Comparison of ENCODE assay signal across 22 cellular contexts in genomic region chr7:135929249-135929648, GRCh38. TPM values are rescaled to one million over a fixed set of nuclear protein-coding genes. Genes with fewer than 3 reads are reported as not detected.
DNase-seq lines count a peak whose midpoint lies in the region; ATAC-seq and TF ChIP-seq lines count a peak whose summit lies in the region.
"Had no signal": no experiment of that assay in that cellular context is flagged by ENCODE, and none has a peak within 500 bp of the region (broad histone marks: within the 10 kb centered on the region; RNA-seq: fewer than 3 reads in every experiment).

No MANE protein-coding gene starts in this region.

- TF ChIP-seq RAD21 in SK-N-SH (IDR thresholded peaks at IDR 0.05; ENCODE audit: low read length), result no peak

- H3K27ac Mint-ChIP-seq in endodermal cell (no peak overlapping the region), nephron (peak overlapping the region; percentile 92 to 95 (median 93))
- H3K27ac Mint-ChIP-seq: activated naive CD4-positive, alpha-beta T cell treated with anti-CD3 and anti-CD28 coated beads, Interleukin-2, amount 10 ng/mL, durations not matched to agents 7 days and 5 days had no signal

- H3K4me3 Mint-ChIP-seq in endodermal cell (peak overlapping the region; percentile 29), nephron (peak overlapping the region in 1 of 3 experiments; percentile 62)
- H3K4me3 Mint-ChIP-seq: activated naive CD4-positive, alpha-beta T cell treated with anti-CD3 and anti-CD28 coated beads, Interleukin-2, amount 10 ng/mL, durations not matched to agents 7 days and 5 days; stimulated activated naive B cell treated with anti-CD40 and anti-IgM and Interleukin-4, amounts not matched to agents 10 μg/mL and 1 μg/mL and 100 μg/mL, for 72 hours had no signal

- CTCF ChIA-PET in SK-N-SH (lab: Yijun Ruan, JAX) (interaction anchor here (0.7 to 1.5 kb wide), 3 partner anchors 10 to 128 kb away, joined by 3 to 7 read pairs (median 4); no protein-coding TSS in a partner anchor), HEK293 (lab: Yijun Ruan, JAX) (interaction anchor here (0.7 kb wide), 1 partner anchor 126 kb away, joined by 3 read pairs; no protein-coding TSS in a partner anchor)

- peaks cover 23 to 35% of the 10 kb centered on the region in 2 experiments for H3K4me1 ChIP-seq in SK-N-SH (ENCODE audit: control insufficient read depth in 1 of 2, insufficient read depth in 2 of 2, low read depth in 1 of 2, low read length in 1 of 2)
- H3K4me1 ChIP-seq in HEK293 (ENCODE audit: control insufficient read depth, insufficient read depth, low read length), result no peaks in the 10 kb centered on the region; the same call in 1 of the 2 replicates
- peaks cover 24% of the 10 kb centered on the region for H3K4me1 ChIP-seq in endodermal cell (ENCODE audit: control insufficient read depth, insufficient read depth, low read length)
- H3K4me1 ChIP-seq in psoas muscle, result peaks cover 35% of the 10 kb centered on the region

- no peak for TF ChIP-seq EP300 in SK-N-SH (IDR thresholded peaks at IDR 0.05; ENCODE audit: borderline replicate concordance in 1 of 2, low read depth in 1 of 2, low read length in 1 of 2)

- H3K9me3 ChIP-seq in SK-N-SH (no peaks in the 10 kb centered on the region), HEK293 (ENCODE audit: control insufficient read depth, insufficient read depth, low read depth, low read length) (no peaks in the 10 kb centered on the region), endodermal cell (ENCODE audit: control insufficient read depth, low read length) (no peaks in the 10 kb centered on the region), psoas muscle (no peaks in the 10 kb centered on the region)

- no peak overlapping the region for H3K4me3 ChIP-seq in SK-N-SH (ENCODE audit: low read depth in 2 of 2, low read length in 1 of 2)
- H3K4me3 ChIP-seq in HEK293 (ENCODE audit: low read depth, low read length), result no peak overlapping the region
- no peak overlapping the region for H3K4me3 ChIP-seq in endodermal cell (ENCODE audit: low read length)
- no peak overlapping the region for H3K4me3 ChIP-seq in psoas muscle

- intact Hi-C loops in posterior cingulate gyrus (cut with DNase I), result no loop called here
- intact Hi-C loops in psoas muscle (cut with DNase I), result no loop called here

- H3K36me3 ChIP-seq in SK-N-SH (replicated peaks in 1 of 2; ENCODE audit: control insufficient read depth in 1 of 2, insufficient read depth in 2 of 2, low read length in 1 of 2) (peaks cover 14 to 36% of the 10 kb centered on the region in 2 experiments), HEK293 (ENCODE audit: control insufficient read depth in 2 of 2, insufficient read depth in 1 of 2, low read length in 2 of 2) (peaks cover 0 to 19% of the 10 kb centered on the region in 2 experiments; a peak in 1 of 3 replicates), endodermal cell (ENCODE audit: control insufficient read depth, insufficient read depth, low read length) (peaks cover 31% of the 10 kb centered on the region), psoas muscle (ENCODE audit: insufficient read depth in 1 of 2, low read depth in 1 of 2) (peaks cover 0 to 33% of the 10 kb centered on the region in 2 donors)

- no peaks in the 10 kb centered on the region for H3K27me3 Mint-ChIP-seq in endodermal cell (ENCODE audit: insufficient read depth)
- no peaks in the 10 kb centered on the region for H3K27me3 Mint-ChIP-seq in nephron (ENCODE audit: low read depth)
- H3K27me3 Mint-ChIP-seq: activated naive CD4-positive, alpha-beta T cell treated with anti-CD3 and anti-CD28 coated beads, Interleukin-2, amount 10 ng/mL, durations not matched to agents 7 days and 5 days; stimulated activated naive B cell treated with anti-CD40 and anti-IgM and Interleukin-4, amounts not matched to agents 10 μg/mL and 1 μg/mL and 100 μg/mL, for 72 hours had no signal

- POLR2A ChIA-PET in SK-N-SH (lab: Yijun Ruan, JAX), result no interaction called here
- POLR2A ChIA-PET in HEK293 (lab: Yijun Ruan, JAX), result no interaction called here

- H3K4me1 Mint-ChIP-seq in endodermal cell, result peaks cover 37% of the 10 kb centered on the region
- peaks cover 34% of the 10 kb centered on the region for H3K4me1 Mint-ChIP-seq in nephron

- H3K36me3 Mint-ChIP-seq in endodermal cell (ENCODE audit: low read depth), result peaks cover 7% of the 10 kb centered on the region
- peaks cover 28% of the 10 kb centered on the region for H3K36me3 Mint-ChIP-seq in nephron (ENCODE audit: low read depth)

- TF ChIP-seq CTCF in SK-N-SH (IDR thresholded peaks at IDR 0.05) (no peak), HEK293 (tag by site-specific recombination; IDR thresholded peaks at IDR 0.05) (no peak), endodermal cell (conservative IDR thresholded peaks at IDR 0.05) (no peak), nephron (IDR thresholded peaks at IDR 0.05; ENCODE audit: unreplicated experiment in 3 of 3) (no peak), psoas muscle (IDR thresholded peaks at IDR 0.05) (no peak)

- H3K79me2 ChIP-seq in SK-N-SH (ENCODE audit: insufficient read depth), result peaks cover 80% of the 10 kb centered on the region

- no peak overlapping the region for H3K9ac ChIP-seq in SK-N-SH
- H3K9ac ChIP-seq in endodermal cell (ENCODE audit: extremely low read depth, low read length, poor library complexity, severe bottlenecking), result no peak overlapping the region

- H3K9me2 ChIP-seq in SK-N-SH, result no peaks in the 10 kb centered on the region

- no peak overlapping the region for H3K4me2 ChIP-seq in SK-N-SH

- DNase-seq in SK-N-SH (no peak), endodermal cell (no peak), posterior cingulate gyrus (no peak), psoas muscle (no peak), SKM-1 (lab: John Stamatoyannopoulos, UW; ENCODE audit: unreplicated experiment) (no peak)
- DNase-seq: 8988T; activated CD4-positive, alpha-beta T cell treated with anti-CD3 and anti-CD28 coated beads, Interleukin-2, amount 50 U/mL, for 4 hours; activated naive CD4-positive, alpha-beta T cell treated with anti-CD3 and anti-CD28 coated beads, Interleukin-2, amount 10 ng/mL, durations not matched to agents 7 days and 5 days; Calu3; EL; hypothalamus; Kasumi-1; kidney; NCI-H1048; NCI-H524; SHP77 treated with DMSO at 0.1 percent for 48 hours; stimulated activated naive B cell treated with anti-CD40 and anti-IgM and Interleukin-4, amounts not matched to agents 10 μg/mL and 1 μg/mL and 100 μg/mL, for 72 hours; trophoblast cell had no signal

- H3F3A ChIP-seq in SK-N-SH (replicated peaks; ENCODE audit: insufficient read depth), result peaks cover 26% of the 10 kb centered on the region

- H3K27me3 ChIP-seq in SK-N-SH (ENCODE audit: insufficient read depth), result no peaks in the 10 kb centered on the region
- H3K27me3 ChIP-seq in endodermal cell (ENCODE audit: control insufficient read depth, insufficient read depth, low read length, poor library complexity, severe bottlenecking), result peaks cover 2% of the 10 kb centered on the region
- H3K27me3 ChIP-seq in psoas muscle (ENCODE audit: insufficient read depth in 3 of 3, low read length in 2 of 3), result no peaks in the 10 kb centered on the region

- ATAC-seq in SK-N-SH treated with all-trans-retinoic acid at 6 μM for 48 hours (no peak), psoas muscle (no peak)

- H4K20me1 ChIP-seq in SK-N-SH (ENCODE audit: insufficient read depth), result peaks cover 22% of the 10 kb centered on the region

- H3K9me3 Mint-ChIP-seq in endodermal cell, result no peaks in the 10 kb centered on the region
- no peaks in the 10 kb centered on the region for H3K9me3 Mint-ChIP-seq in nephron
- H3K9me3 Mint-ChIP-seq: activated naive CD4-positive, alpha-beta T cell treated with anti-CD3 and anti-CD28 coated beads, Interleukin-2, amount 10 ng/mL, durations not matched to agents 7 days and 5 days; stimulated activated naive B cell treated with anti-CD40 and anti-IgM and Interleukin-4, amounts not matched to agents 10 μg/mL and 1 μg/mL and 100 μg/mL, for 72 hours had no signal

- H3K27ac ChIP-seq in SK-N-SH (ENCODE audit: low read depth in 2 of 2, low read length in 1 of 2) (peak overlapping the region; percentile 89 to 93; a peak in 3 of 4 replicates), HEK293 (ENCODE audit: extremely low read depth, low read depth, low read length) (no peak overlapping the region), endodermal cell (ENCODE audit: low read depth, low read length) (no peak overlapping the region), psoas muscle (no peak overlapping the region)
- H3K27ac ChIP-seq: VCaP had no signal

- H2AFZ ChIP-seq in SK-N-SH (ENCODE audit: low read depth), result no peak overlapping the region

- 97% methylated on average over 2 of the region's 2 CpGs for WGBS in SK-N-SH (ENCODE audit: low lambda C conversion rate)
- 78% methylated on average over 2 of the region's 2 CpGs; no CpG with 5 or more reads in 1 of the 2 experiments for WGBS in endodermal cell (ENCODE audit: insufficient coverage in 1 of 2, insufficient read length in 1 of 2), 2 experiments
- 70 to 78% (median 73%) methylated on average over 2 of the region's 2 CpGs for WGBS in psoas muscle, 3 donors

TF ChIP-seq in SK-N-SH, 30 proteins besides CTCF, POLR2A, EP300 and RAD21 (continues in another document):
- no peak for TF ChIP-seq POLR2AphosphoS5 (IDR thresholded peaks at IDR 0.05; ENCODE audit: low read depth, low read length)
- TF ChIP-seq GABPA (IDR thresholded peaks at IDR 0.05; ENCODE audit: low read depth), result no peak
- TF ChIP-seq NRF1 (IDR thresholded peaks at IDR 0.05; ENCODE audit: low read depth, low read length), result no peak

TF ChIP-seq in SK-N-SH treated with all-trans-retinoic acid at 6 μM for 48 hours, 23 proteins besides CTCF, POLR2A, EP300 and RAD21 (continues in another document):
- TF ChIP-seq ARNTL (CRISPR knock-in tag; IDR thresholded peaks at IDR 0.05; ENCODE audit: borderline replicate concordance, low read depth), result no peak
- TF ChIP-seq CSDC2 (CRISPR knock-in tag; IDR thresholded peaks at IDR 0.05), result no peak
- TF ChIP-seq ZC3H10 (CRISPR knock-in tag; IDR thresholded peaks at IDR 0.05), result no peak

TF ChIP-seq in HEK293, 187 proteins besides CTCF, POLR2A, EP300 and RAD21 (continues in another document):
- TF ChIP-seq ZNF404 (tag by site-specific recombination; IDR thresholded peaks at IDR 0.05), result no peak
- no peak for TF ChIP-seq ZNF664 (tag by site-specific recombination; IDR thresholded peaks at IDR 0.05)
- TF ChIP-seq OSR2 (tag by site-specific recombination; IDR thresholded peaks at IDR 0.05), result no peak
- no peak for TF ChIP-seq ZNF621 (tag by site-specific recombination; IDR thresholded peaks at IDR 0.05)
- peak; percentile 12; the same call in 1 of the 2 replicates for TF ChIP-seq TRIM28 (IDR thresholded peaks at IDR 0.05; ENCODE audit: borderline replicate concordance, low read length)
- TF ChIP-seq ZNF843 (tag by site-specific recombination; IDR thresholded peaks at IDR 0.05), result no peak
- no peak for TF ChIP-seq SETDB1 (IDR thresholded peaks at IDR 0.05; ENCODE audit: insufficient read length, low read length)

RNA-seq across cellular contexts. Expression of gene MTPN, which starts 47.9 kb away (rescaled TPM):
- polyA plus RNA-seq in SK-N-SH (2012; rRNA removed) (135 and 155 TPM in 2 replicates), psoas muscle (100 to 1,000 TPM in 1 of 3 donors, 10 to 100 TPM in 2; 41.4 to 107 (median 62.7) TPM)
- 199 and 225 TPM in 2 replicates for polyA plus RNA-seq in SK-N-SH (2012; cell fraction: cytosol; rRNA removed)
- polyA plus RNA-seq in SK-N-SH (2012; cell fraction: nucleus; rRNA removed), result 32.1 and 59.1 TPM in 2 replicates
- total RNA-seq in endodermal cell (100 to 1,000 TPM in 1 of 2 donors, 10 to 100 TPM in 1; 80.3 to 102 TPM), psoas muscle (10 to 100 TPM; 57.1 to 75.2 (median 60.1) TPM)
- 136 TPM for polyA plus RNA-seq in endodermal cell (2013, experiment 1 of 2)
- 135 TPM for polyA plus RNA-seq in endodermal cell (2013, experiment 2 of 2)

Comparison
In these comparisons a context has a peak if more than half of its experiments do, and no peak if none do; other contexts are left out.
1. H3K27ac ChIP-seq: peak in SK-N-SH (2 of 2); none in HEK293 (single experiment), endodermal cell (single experiment) and psoas muscle (single experiment).